In the genomic region with DNA sequence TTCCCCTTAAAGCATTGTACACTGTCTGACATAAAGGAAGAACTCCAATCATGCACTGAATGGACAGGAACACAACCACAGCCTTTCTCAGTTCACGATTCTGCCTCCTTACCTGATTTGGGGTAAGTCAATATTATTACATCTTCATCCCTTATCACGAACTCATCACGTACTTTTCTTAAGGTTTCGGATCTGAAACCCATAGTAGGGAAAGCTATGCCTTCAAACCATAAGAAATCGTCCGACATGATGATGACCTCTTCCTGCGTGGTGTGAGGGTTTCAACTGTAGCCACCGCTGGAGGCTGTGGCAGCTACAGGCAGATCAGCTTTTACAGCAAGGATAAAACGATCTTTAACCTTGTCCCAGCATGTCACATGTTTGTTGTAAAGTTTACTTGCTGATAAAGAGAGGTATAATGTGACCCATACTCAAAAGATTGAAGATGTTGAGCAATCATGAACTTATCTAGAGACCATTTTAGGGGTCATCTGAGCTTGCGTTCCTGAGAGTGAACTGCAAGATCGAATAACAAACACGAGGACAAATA, we compare ENCODE assay signal across 2 cellular contexts.
TF ChIP-seq lines count a peak whose summit lies in the region.

A gene with protein sequence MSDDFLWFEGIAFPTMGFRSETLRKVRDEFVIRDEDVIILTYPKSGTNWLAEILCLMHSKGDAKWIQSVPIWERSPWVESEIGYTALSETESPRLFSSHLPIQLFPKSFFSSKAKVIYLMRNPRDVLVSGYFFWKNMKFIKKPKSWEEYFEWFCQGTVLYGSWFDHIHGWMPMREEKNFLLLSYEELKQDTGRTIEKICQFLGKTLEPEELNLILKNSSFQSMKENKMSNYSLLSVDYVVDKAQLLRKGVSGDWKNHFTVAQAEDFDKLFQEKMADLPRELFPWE (minus strand): TSS at position 306 of the 550 bp plus-strand sequence. CDS start 58 bp downstream, at position 248.

TF ChIP-seq in K562, 482 proteins besides CTCF, POLR2A, EP300 and RAD21 (continued from another document):
- peak; percentile 89 for TF ChIP-seq CEBPB (tag; IDR thresholded peaks at IDR 0.05)
TF ChIP-seq in K562: peak in this region for 6.

TF ChIP-seq in HepG2, 621 proteins besides CTCF, POLR2A, EP300 and RAD21 (continued from another document and continues in another):
- peak; percentile 67; the same call in 1 of the 2 replicates for TF ChIP-seq KDM3A (CRISPR knock-in tag; IDR thresholded peaks at IDR 0.05; ENCODE audit: low read depth)
- 0 out of 2 replicates have a peak, but pooled peaks have one; percentile 6 for TF ChIP-seq FOXC1 (CRISPR knock-in tag; IDR thresholded peaks at IDR 0.05; ENCODE audit: borderline replicate concordance)
- 0 out of 2 replicates have a peak, but pooled peaks have one; percentile 35 for TF ChIP-seq DNMT3B (CRISPR knock-in tag; conservative IDR thresholded peaks at IDR 0.05)
- TF ChIP-seq KDM2A (CRISPR knock-in tag; IDR thresholded peaks at IDR 0.05; ENCODE audit: borderline replicate concordance, low read depth): 0 out of 2 replicates have a peak, but pooled peaks have one; percentile 26
- TF ChIP-seq TGIF2 (CRISPR knock-in tag; IDR thresholded peaks at IDR 0.05): peak; percentile 65; the same call in 1 of the 2 replicates
- TF ChIP-seq, protein P1, sequence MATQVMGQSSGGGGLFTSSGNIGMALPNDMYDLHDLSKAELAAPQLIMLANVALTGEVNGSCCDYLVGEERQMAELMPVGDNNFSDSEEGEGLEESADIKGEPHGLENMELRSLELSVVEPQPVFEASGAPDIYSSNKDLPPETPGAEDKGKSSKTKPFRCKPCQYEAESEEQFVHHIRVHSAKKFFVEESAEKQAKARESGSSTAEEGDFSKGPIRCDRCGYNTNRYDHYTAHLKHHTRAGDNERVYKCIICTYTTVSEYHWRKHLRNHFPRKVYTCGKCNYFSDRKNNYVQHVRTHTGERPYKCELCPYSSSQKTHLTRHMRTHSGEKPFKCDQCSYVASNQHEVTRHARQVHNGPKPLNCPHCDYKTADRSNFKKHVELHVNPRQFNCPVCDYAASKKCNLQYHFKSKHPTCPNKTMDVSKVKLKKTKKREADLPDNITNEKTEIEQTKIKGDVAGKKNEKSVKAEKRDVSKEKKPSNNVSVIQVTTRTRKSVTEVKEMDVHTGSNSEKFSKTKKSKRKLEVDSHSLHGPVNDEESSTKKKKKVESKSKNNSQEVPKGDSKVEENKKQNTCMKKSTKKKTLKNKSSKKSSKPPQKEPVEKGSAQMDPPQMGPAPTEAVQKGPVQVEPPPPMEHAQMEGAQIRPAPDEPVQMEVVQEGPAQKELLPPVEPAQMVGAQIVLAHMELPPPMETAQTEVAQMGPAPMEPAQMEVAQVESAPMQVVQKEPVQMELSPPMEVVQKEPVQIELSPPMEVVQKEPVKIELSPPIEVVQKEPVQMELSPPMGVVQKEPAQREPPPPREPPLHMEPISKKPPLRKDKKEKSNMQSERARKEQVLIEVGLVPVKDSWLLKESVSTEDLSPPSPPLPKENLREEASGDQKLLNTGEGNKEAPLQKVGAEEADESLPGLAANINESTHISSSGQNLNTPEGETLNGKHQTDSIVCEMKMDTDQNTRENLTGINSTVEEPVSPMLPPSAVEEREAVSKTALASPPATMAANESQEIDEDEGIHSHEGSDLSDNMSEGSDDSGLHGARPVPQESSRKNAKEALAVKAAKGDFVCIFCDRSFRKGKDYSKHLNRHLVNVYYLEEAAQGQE (IDR thresholded peaks at IDR 0.05; ENCODE audit: borderline replicate concordance in 1 of 2, low read depth in 1 of 2, low read length in 2 of 2): peak in 1 of 2 experiments; percentile 43; a peak in 1 of 4 replicates
- peak; percentile 69 for TF ChIP-seq MEF2D (CRISPR knock-in tag; IDR thresholded peaks at IDR 0.05)
- no peak for TF ChIP-seq NFE2L2 (IDR thresholded peaks at IDR 0.05; ENCODE audit: low read length)
- TF ChIP-seq, protein P2, sequence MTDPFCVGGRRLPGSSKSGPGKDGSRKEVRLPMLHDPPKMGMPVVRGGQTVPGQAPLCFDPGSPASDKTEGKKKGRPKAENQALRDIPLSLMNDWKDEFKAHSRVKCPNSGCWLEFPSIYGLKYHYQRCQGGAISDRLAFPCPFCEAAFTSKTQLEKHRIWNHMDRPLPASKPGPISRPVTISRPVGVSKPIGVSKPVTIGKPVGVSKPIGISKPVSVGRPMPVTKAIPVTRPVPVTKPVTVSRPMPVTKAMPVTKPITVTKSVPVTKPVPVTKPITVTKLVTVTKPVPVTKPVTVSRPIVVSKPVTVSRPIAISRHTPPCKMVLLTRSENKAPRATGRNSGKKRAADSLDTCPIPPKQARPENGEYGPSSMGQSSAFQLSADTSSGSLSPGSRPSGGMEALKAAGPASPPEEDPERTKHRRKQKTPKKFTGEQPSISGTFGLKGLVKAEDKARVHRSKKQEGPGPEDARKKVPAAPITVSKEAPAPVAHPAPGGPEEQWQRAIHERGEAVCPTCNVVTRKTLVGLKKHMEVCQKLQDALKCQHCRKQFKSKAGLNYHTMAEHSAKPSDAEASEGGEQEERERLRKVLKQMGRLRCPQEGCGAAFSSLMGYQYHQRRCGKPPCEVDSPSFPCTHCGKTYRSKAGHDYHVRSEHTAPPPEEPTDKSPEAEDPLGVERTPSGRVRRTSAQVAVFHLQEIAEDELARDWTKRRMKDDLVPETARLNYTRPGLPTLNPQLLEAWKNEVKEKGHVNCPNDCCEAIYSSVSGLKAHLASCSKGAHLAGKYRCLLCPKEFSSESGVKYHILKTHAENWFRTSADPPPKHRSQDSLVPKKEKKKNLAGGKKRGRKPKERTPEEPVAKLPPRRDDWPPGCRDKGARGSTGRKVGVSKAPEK (CRISPR knock-in tag; IDR thresholded peaks at IDR 0.05; ENCODE audit: borderline replicate concordance): 0 out of 2 replicates have a peak, but pooled peaks have one; percentile 25
- TF ChIP-seq, protein P3, sequence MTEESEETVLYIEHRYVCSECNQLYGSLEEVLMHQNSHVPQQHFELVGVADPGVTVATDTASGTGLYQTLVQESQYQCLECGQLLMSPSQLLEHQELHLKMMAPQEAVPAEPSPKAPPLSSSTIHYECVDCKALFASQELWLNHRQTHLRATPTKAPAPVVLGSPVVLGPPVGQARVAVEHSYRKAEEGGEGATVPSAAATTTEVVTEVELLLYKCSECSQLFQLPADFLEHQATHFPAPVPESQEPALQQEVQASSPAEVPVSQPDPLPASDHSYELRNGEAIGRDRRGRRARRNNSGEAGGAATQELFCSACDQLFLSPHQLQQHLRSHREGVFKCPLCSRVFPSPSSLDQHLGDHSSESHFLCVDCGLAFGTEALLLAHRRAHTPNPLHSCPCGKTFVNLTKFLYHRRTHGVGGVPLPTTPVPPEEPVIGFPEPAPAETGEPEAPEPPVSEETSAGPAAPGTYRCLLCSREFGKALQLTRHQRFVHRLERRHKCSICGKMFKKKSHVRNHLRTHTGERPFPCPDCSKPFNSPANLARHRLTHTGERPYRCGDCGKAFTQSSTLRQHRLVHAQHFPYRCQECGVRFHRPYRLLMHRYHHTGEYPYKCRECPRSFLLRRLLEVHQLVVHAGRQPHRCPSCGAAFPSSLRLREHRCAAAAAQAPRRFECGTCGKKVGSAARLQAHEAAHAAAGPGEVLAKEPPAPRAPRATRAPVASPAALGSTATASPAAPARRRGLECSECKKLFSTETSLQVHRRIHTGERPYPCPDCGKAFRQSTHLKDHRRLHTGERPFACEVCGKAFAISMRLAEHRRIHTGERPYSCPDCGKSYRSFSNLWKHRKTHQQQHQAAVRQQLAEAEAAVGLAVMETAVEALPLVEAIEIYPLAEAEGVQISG (CRISPR knock-in tag; IDR thresholded peaks at IDR 0.05): peak; percentile 56; the same call in 1 of the 2 replicates
- peak; percentile 50 for TF ChIP-seq TBL1XR1 (IDR thresholded peaks at IDR 0.05; ENCODE audit: borderline replicate concordance, low read length, partially characterized antibody)
- peak; percentile 95 for TF ChIP-seq GATAD2A (CRISPR knock-in tag; IDR thresholded peaks at IDR 0.05)
- TF ChIP-seq, protein P4, sequence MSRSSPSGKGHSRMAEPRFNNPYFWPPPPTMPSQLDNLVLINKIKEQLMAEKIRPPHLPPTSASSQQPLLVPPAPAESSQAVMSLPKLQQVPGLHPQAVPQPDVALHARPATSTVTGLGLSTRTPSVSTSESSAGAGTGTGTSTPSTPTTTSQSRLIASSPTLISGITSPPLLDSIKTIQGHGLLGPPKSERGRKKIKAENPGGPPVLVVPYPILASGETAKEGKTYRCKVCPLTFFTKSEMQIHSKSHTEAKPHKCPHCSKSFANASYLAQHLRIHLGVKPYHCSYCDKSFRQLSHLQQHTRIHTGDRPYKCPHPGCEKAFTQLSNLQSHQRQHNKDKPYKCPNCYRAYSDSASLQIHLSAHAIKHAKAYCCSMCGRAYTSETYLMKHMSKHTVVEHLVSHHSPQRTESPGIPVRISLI (CRISPR knock-in tag; IDR thresholded peaks at IDR 0.05; ENCODE audit: borderline replicate concordance): peak; percentile 52; the same call in 1 of the 2 replicates
- peak; percentile 47; the same call in 1 of the 2 replicates for TF ChIP-seq ZNF224 (CRISPR knock-in tag; IDR thresholded peaks at IDR 0.05)
- TF ChIP-seq, protein P5, sequence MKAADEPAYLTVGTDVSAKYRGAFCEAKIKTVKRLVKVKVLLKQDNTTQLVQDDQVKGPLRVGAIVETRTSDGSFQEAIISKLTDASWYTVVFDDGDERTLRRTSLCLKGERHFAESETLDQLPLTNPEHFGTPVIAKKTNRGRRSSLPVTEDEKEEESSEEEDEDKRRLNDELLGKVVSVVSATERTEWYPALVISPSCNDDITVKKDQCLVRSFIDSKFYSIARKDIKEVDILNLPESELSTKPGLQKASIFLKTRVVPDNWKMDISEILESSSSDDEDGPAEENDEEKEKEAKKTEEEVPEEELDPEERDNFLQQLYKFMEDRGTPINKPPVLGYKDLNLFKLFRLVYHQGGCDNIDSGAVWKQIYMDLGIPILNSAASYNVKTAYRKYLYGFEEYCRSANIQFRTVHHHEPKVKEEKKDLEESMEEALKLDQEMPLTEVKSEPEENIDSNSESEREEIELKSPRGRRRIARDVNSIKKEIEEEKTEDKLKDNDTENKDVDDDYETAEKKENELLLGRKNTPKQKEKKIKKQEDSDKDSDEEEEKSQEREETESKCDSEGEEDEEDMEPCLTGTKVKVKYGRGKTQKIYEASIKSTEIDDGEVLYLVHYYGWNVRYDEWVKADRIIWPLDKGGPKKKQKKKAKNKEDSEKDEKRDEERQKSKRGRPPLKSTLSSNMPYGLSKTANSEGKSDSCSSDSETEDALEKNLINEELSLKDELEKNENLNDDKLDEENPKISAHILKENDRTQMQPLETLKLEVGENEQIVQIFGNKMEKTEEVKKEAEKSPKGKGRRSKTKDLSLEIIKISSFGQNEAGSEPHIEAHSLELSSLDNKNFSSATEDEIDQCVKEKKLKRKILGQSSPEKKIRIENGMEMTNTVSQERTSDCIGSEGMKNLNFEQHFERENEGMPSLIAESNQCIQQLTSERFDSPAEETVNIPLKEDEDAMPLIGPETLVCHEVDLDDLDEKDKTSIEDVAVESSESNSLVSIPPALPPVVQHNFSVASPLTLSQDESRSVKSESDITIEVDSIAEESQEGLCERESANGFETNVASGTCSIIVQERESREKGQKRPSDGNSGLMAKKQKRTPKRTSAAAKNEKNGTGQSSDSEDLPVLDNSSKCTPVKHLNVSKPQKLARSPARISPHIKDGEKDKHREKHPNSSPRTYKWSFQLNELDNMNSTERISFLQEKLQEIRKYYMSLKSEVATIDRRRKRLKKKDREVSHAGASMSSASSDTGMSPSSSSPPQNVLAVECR (CRISPR knock-in tag; IDR thresholded peaks at IDR 0.05; ENCODE audit: borderline replicate concordance): peak; percentile 59; the same call in 1 of the 2 replicates
- TF ChIP-seq ZNF790 (CRISPR knock-in tag; IDR thresholded peaks at IDR 0.05; ENCODE audit: borderline replicate concordance): no peak
- TF ChIP-seq CBX5 (CRISPR knock-in tag; IDR thresholded peaks at IDR 0.05; ENCODE audit: borderline replicate concordance): peak; percentile 44; the same call in 1 of the 2 replicates
- no peak for TF ChIP-seq FOXP1 (IDR thresholded peaks at IDR 0.05)
- peak; percentile 91 for TF ChIP-seq FOXP1 (CRISPR knock-in tag; IDR thresholded peaks at IDR 0.05)
- peak; percentile 28; the same call in 1 of the 2 replicates for TF ChIP-seq KMT2A (CRISPR knock-in tag; IDR thresholded peaks at IDR 0.05)
- peak; percentile 33; the same call in 1 of the 3 replicates for TF ChIP-seq MXI1 (IDR thresholded peaks at IDR 0.05; ENCODE audit: borderline replicate concordance, low read depth, low read length)
- peak; percentile 83 for TF ChIP-seq PHF21A (CRISPR knock-in tag; IDR thresholded peaks at IDR 0.05)
- TF ChIP-seq POLR2AphosphoS2 (IDR thresholded peaks at IDR 0.05; ENCODE audit: low read depth, low read length): no peak
- TF ChIP-seq GFI1 (CRISPR knock-in tag; IDR thresholded peaks at IDR 0.05; ENCODE audit: borderline replicate concordance): peak; percentile 83
- peak; percentile 45; the same call in 1 of the 2 replicates for TF ChIP-seq GATAD1 (CRISPR knock-in tag; IDR thresholded peaks at IDR 0.05)
- TF ChIP-seq THAP11 (CRISPR knock-in tag; IDR thresholded peaks at IDR 0.05): peak; percentile 71
- TF ChIP-seq TAF1 (CRISPR knock-in tag; IDR thresholded peaks at IDR 0.05): peak; percentile 60; the same call in 1 of the 2 replicates
- TF ChIP-seq MIER2 (CRISPR knock-in tag; IDR thresholded peaks at IDR 0.05): peak; percentile 68; the same call in 1 of the 2 replicates
- peak; percentile 46; the same call in 1 of the 2 replicates for TF ChIP-seq PHF8 (CRISPR knock-in tag; IDR thresholded peaks at IDR 0.05)
- TF ChIP-seq, protein P6, sequence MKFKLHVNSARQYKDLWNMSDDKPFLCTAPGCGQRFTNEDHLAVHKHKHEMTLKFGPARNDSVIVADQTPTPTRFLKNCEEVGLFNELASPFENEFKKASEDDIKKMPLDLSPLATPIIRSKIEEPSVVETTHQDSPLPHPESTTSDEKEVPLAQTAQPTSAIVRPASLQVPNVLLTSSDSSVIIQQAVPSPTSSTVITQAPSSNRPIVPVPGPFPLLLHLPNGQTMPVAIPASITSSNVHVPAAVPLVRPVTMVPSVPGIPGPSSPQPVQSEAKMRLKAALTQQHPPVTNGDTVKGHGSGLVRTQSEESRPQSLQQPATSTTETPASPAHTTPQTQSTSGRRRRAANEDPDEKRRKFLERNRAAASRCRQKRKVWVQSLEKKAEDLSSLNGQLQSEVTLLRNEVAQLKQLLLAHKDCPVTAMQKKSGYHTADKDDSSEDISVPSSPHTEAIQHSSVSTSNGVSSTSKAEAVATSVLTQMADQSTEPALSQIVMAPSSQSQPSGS (CRISPR knock-in tag; IDR thresholded peaks at IDR 0.05): peak; percentile 81; the same call in 1 of the 2 replicates
- no peak for TF ChIP-seq LCORL (IDR thresholded peaks at IDR 0.05)
- peak; percentile 71 for TF ChIP-seq LCORL (CRISPR knock-in tag; IDR thresholded peaks at IDR 0.05)
- peak; percentile 74; the same call in 1 of the 2 replicates for TF ChIP-seq SSRP1 (CRISPR knock-in tag; IDR thresholded peaks at IDR 0.05)
- peak; percentile 25; the same call in 1 of the 2 replicates for TF ChIP-seq ONECUT2 (CRISPR knock-in tag; IDR thresholded peaks at IDR 0.05)
- TF ChIP-seq NAIF1 (CRISPR knock-in tag; IDR thresholded peaks at IDR 0.05; ENCODE audit: borderline replicate concordance): 0 out of 2 replicates have a peak, but pooled peaks have one; percentile 67
- TF ChIP-seq, protein P7, sequence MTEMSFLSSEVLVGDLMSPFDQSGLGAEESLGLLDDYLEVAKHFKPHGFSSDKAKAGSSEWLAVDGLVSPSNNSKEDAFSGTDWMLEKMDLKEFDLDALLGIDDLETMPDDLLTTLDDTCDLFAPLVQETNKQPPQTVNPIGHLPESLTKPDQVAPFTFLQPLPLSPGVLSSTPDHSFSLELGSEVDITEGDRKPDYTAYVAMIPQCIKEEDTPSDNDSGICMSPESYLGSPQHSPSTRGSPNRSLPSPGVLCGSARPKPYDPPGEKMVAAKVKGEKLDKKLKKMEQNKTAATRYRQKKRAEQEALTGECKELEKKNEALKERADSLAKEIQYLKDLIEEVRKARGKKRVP (CRISPR knock-in tag; IDR thresholded peaks at IDR 0.05): peak in 1 of 2 experiments; percentile 50; a peak in 1 of 4 replicates
- peak; percentile 70 for TF ChIP-seq ZKSCAN8 (CRISPR knock-in tag; IDR thresholded peaks at IDR 0.05; ENCODE audit: borderline replicate concordance)
- peak; percentile 37; the same call in 1 of the 2 replicates for TF ChIP-seq KDM6A (CRISPR knock-in tag; IDR thresholded peaks at IDR 0.05; ENCODE audit: low read depth)
